ENCODE assay signal across 14 cellular contexts in the genomic region with DNA sequence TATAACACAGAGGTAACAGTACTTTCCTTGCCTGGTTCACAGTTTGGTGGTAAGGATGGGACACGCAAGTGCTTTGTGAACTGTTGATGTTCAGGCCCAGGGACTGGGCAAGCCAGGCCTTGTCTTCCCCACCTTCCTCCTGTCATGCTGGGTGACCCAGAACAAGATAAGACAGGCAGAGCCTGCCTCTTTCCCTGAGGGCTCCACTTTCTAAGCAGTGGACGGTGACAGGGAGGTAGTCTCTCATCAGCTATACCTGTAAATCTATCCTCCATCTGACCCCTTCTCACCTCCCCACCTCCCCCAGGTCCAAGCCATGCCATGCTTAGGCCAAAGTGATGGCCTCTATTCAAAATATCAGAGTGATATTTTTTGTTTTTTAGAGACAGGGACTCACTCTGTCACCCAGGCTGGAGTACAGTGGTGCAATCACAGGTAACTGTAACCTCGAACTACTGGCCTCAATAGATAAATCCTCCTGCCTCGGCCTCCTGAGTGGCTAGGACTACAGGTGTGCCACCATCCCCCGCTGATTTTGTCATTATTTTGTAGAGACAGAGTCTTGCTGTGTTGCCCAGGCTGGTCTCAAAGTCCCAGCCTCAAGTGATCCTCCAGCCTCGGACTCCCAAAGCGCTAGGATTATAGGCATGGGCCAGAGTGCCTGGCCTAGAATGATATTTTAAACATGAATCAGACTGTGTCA. TPM values are rescaled to one million over a fixed set of nuclear protein-coding genes. Genes with fewer than 3 reads are reported as not detected.
A peak's percentile ranks its signal among the peaks of the same experiment; 100 is the strongest.
DNase-seq lines count a peak whose midpoint lies in the region; ATAC-seq and TF ChIP-seq lines count a peak whose summit lies in the region.
"Had no signal": no experiment of that assay in that cellular context is flagged by ENCODE, and none has a peak within 500 bp of the region (broad histone marks: within the 10 kb centered on the region; RNA-seq: fewer than 3 reads in every experiment).

No MANE protein-coding gene starts in this region.

- H3K18ac ChIP-seq in mesenchymal stem cell (ENCODE audit: low read depth in 1 of 2, low read length in 2 of 2), result peak overlapping the region; percentile 12 to 75

- H3K4me1 ChIP-seq in Loucy (ENCODE audit: insufficient read depth, low read length, poor library complexity, severe bottlenecking) (peaks cover 36% of the 10 kb centered on the region), mesenchymal stem cell (ENCODE audit: control insufficient read depth, insufficient read depth, low read depth, low read length) (peaks cover 21% of the 10 kb centered on the region), thyroid gland (peaks cover 13 to 24% of the 10 kb centered on the region in 2 donors)

- H3K27me3 ChIP-seq in Loucy (ENCODE audit: insufficient read depth, low read length, poor library complexity, severe bottlenecking) (no peaks in the 10 kb centered on the region), mesenchymal stem cell (ENCODE audit: control insufficient read depth in 1 of 2, insufficient read depth in 1 of 2, low read length in 2 of 2) (no peaks in the 10 kb centered on the region), thyroid gland (no peaks in the 10 kb centered on the region)

- H3K9me2 ChIP-seq in Loucy (replicated peaks; ENCODE audit: low read depth, low read length), result no peaks in the 10 kb centered on the region

- H3F3A ChIP-seq in Loucy (ENCODE audit: low read depth), result no peaks in the 10 kb centered on the region

- no peak for TF ChIP-seq POLR2A in thyroid gland (IDR thresholded peaks at IDR 0.05)

- peaks cover 22% of the 10 kb centered on the region for H3K79me1 ChIP-seq in mesenchymal stem cell (replicated peaks; ENCODE audit: low read length, poor library complexity, severe bottlenecking)

- ATAC-seq in GM21723 (IDR thresholded peaks at IDR 0.05; ENCODE audit: unreplicated experiment) (no peak), GM21786 (IDR thresholded peaks at IDR 0.05; ENCODE audit: unreplicated experiment) (no peak), HG02759 (IDR thresholded peaks at IDR 0.05; ENCODE audit: unreplicated experiment) (no peak)
- ATAC-seq: natural killer cell treated with Interleukin-12 subunit alpha and Interleukin-12 subunit beta and Interleukin-15 and Interleukin-18, amount 100 ng/mL, for 72 hours had no signal

- H3K9me3 ChIP-seq in Loucy (ENCODE audit: insufficient read depth, low read depth, low read length) (no peaks in the 10 kb centered on the region), mesenchymal stem cell (ENCODE audit: control insufficient read depth, low read length) (no peaks in the 10 kb centered on the region), thyroid gland (no peaks in the 10 kb centered on the region)

- DNase-seq in epithelial cell of prostate (ENCODE audit: low read depth, low spot score), result no peak
- DNase-seq in mesenchymal stem cell, result no peak
- no peak for DNase-seq in thyroid gland
- DNase-seq in stimulated activated CD4-positive, alpha-beta T cell treated with anti-CD3 and anti-CD28 coated beads, Interleukin-2, amount 100 ng/mL, for 48 hours, result no peak
- DNase-seq: activated T-cell treated with anti-CD3 and anti-CD28 coated beads for 4 hours; stimulated activated CD4-positive, alpha-beta T cell treated with anti-CD3 and anti-CD28 coated beads, Interleukin-12 subunit alpha, Interleukin-12 subunit beta, amount 100 ng/mL, for 4 hours had no signal

- peak overlapping the region; percentile 52; the same call in 1 of the 2 replicates for H2AFZ ChIP-seq in Loucy (ENCODE audit: low read length)
- H2AFZ ChIP-seq in mesenchymal stem cell (ENCODE audit: low read depth, low read length), result no peak overlapping the region

- no peak overlapping the region for H2BK15ac ChIP-seq in mesenchymal stem cell (ENCODE audit: low read depth, poor library complexity, severe bottlenecking)

- no peaks in the 10 kb centered on the region for H3K79me2 ChIP-seq in Loucy (ENCODE audit: insufficient read depth, low read length)

- H3K9ac ChIP-seq in Loucy (ENCODE audit: low read depth, low read length, poor library complexity, severe bottlenecking) (peak overlapping the region; percentile 64), mesenchymal stem cell (ENCODE audit: low read length) (peak overlapping the region; percentile 16)

- H3K36me3 ChIP-seq in Loucy (ENCODE audit: insufficient read depth, low read length) (no peaks in the 10 kb centered on the region), mesenchymal stem cell (ENCODE audit: control insufficient read depth in 1 of 2, insufficient read depth in 2 of 2, low read depth in 1 of 2, low read length in 2 of 2) (peaks cover 0 to 26% of the 10 kb centered on the region in 2 experiments), thyroid gland (peaks cover 13 to 25% of the 10 kb centered on the region in 2 donors)

- peak overlapping the region; percentile 41 for H3K4me2 ChIP-seq in Loucy (ENCODE audit: low read depth, low read length, poor library complexity, severe bottlenecking)
- no peak overlapping the region for H3K4me2 ChIP-seq in mesenchymal stem cell (ENCODE audit: low read length, poor library complexity, severe bottlenecking)

- no peak overlapping the region for H2BK5ac ChIP-seq in mesenchymal stem cell (ENCODE audit: low read depth, low read length, poor library complexity, severe bottlenecking)

- H2AK5ac ChIP-seq in mesenchymal stem cell (ENCODE audit: low read length, severe bottlenecking), result peak overlapping the region; percentile 5

- 87% methylated on average over 6 of the region's 7 CpGs for WGBS in mesenchymal stem cell
- 96 to 97% methylated on average over 7 of the region's 7 CpGs for WGBS in thyroid gland, 2 donors

- intact Hi-C loops in thyroid gland (cut with DNase I), result loop anchor here (2.0 to 10.0 kb wide), 2 partner anchors 63 to 115 kb away; no protein-coding TSS in a partner anchor

- peak overlapping the region in 1 of 2 experiments; percentile 46 for H3K14ac ChIP-seq in mesenchymal stem cell (ENCODE audit: low read length in 2 of 2)

- no peak overlapping the region for H3K4ac ChIP-seq in mesenchymal stem cell (ENCODE audit: low read depth in 1 of 2, low read length in 2 of 2)

- H2BK12ac ChIP-seq in mesenchymal stem cell (ENCODE audit: low read length in 2 of 2), result no peak overlapping the region

- TF ChIP-seq CTCF in Loucy (conservative IDR thresholded peaks at IDR 0.05; ENCODE audit: low read length) (no peak), thyroid gland (IDR thresholded peaks at IDR 0.05) (no peak)

- H4K20me1 ChIP-seq in Loucy (ENCODE audit: insufficient read depth, low read length, poor library complexity, severe bottlenecking), result no peaks in the 10 kb centered on the region

- H4K91ac ChIP-seq in mesenchymal stem cell (ENCODE audit: low read length), result peak overlapping the region; percentile 19

- H4K8ac ChIP-seq in mesenchymal stem cell (ENCODE audit: low read length), result peak overlapping the region; percentile 8

- no peak overlapping the region for H3K23ac ChIP-seq in mesenchymal stem cell (ENCODE audit: low read length in 2 of 2)

- H3K27ac ChIP-seq in epithelial cell of prostate (peak overlapping the region; percentile 64), mesenchymal stem cell (ENCODE audit: low read length, poor library complexity, severe bottlenecking) (peak overlapping the region; percentile 58), thyroid gland (peak overlapping the region in 2 of 3 donors; percentile 17 to 52)

- peak overlapping the region; percentile 29 for H2BK120ac ChIP-seq in mesenchymal stem cell (ENCODE audit: low read depth, low read length)

- H3K4me3 ChIP-seq in Loucy (ENCODE audit: low read length, poor library complexity, severe bottlenecking) (no peak overlapping the region), mesenchymal stem cell (ENCODE audit: insufficient read depth in 1 of 2, low read depth in 1 of 2, low read length in 2 of 2) (no peak overlapping the region), thyroid gland (replicated peaks in 1 of 3) (no peak overlapping the region)

RNA-seq across cellular contexts. Expression of gene PDLIM1, which starts 42.8 kb away (rescaled TPM):
- 537 TPM for polyA plus RNA-seq in mesenchymal stem cell (2013, experiment 1 of 2)
- polyA plus RNA-seq in mesenchymal stem cell (2013, experiment 2 of 2), result 536 TPM
- total RNA-seq in thyroid gland, result 100 to 1,000 TPM in 1 of 4 donors, 10 to 100 TPM in 3; 67.8 to 158 (median 90.7) TPM

RNA-seq across cellular contexts. Expression of gene ACSM6, which starts 54.0 kb away (rescaled TPM):
- not detected for polyA plus RNA-seq in mesenchymal stem cell (2013, experiment 1 of 2)
- polyA plus RNA-seq in mesenchymal stem cell (2013, experiment 2 of 2), result not detected
- under 1 TPM in 3 of 4 donors, not detected in 1; 0.54 to 0.63 (median 0.56) TPM for total RNA-seq in thyroid gland
- total RNA-seq: epithelial cell of proximal tubule; M059J; natural killer cell treated with Interleukin-12 subunit alpha and Interleukin-12 subunit beta and Interleukin-15 and Interleukin-18, amount 100 ng/mL, for 72 hours; RPMI7951 had no signal
